Comparison of ENCODE assay signal across 1 cellular context in the genomic region with DNA sequence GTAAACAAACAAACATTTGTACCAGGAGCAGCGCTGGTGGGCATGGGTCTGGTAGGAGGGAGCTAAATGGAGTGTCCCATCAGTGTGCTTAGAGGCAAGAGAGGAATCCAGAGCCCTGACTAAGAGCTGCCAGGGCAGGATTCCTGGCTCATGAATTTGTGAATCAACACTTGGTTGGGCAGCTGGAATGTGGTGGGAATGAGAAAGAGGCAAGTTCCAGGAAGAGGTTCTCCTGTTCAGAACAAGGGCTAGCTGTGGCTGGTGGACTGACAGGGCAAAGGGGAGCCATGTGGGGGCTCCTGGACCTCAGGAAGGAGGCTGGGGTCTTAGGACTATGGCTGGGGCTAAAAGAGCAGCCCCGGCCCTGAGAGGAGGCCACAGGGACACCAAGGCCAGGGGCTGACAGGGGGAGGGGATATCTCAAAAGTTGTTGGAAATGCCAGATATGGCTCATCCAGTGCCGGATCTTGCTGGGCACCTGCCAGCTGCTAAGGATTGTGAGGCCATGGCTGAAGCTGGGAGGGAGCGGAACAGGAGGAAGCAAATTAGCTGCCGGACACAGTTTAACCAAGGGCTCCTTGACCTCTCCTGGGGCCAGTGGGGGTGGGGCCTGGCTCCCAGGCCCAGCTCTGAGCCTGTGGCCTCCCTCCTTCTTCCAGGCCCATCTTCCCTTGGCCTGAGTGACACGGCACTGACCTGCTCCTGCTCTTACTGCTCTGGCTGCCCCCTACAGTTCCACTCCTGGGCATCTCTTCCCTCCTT.
TF ChIP-seq lines count a peak whose summit lies in the region.

No MANE protein-coding gene starts in this region.

TF ChIP-seq in K562, 482 proteins besides CTCF, POLR2A, EP300 and RAD21:
- TF ChIP-seq HNRNPK (IDR thresholded peaks at IDR 0.05; ENCODE audit: low read depth, low read length, poor library complexity, severe bottlenecking) (no peak), HEY1 (CRISPR knock-in tag; IDR thresholded peaks at IDR 0.05; ENCODE audit: borderline replicate concordance) (no peak), ZNF639 (CRISPR knock-in tag; conservative IDR thresholded peaks at IDR 0.05 in 1 of 2, IDR thresholded peaks at IDR 0.05 in 1 of 2) (no peak), BCOR (IDR thresholded peaks at IDR 0.05) (no peak), CHD4 (IDR thresholded peaks at IDR 0.05; ENCODE audit: insufficient read depth, insufficient replicate concordance, low read depth, low read length, poor library complexity, severe bottlenecking) (no peak), ZBTB43 (CRISPR knock-in tag; IDR thresholded peaks at IDR 0.05) (no peak), RBM17 (IDR thresholded peaks at IDR 0.05; ENCODE audit: borderline replicate concordance, low read depth, low read length) (no peak), TEAD4 (IDR thresholded peaks at IDR 0.05; ENCODE audit: low read length) (no peak), TEAD4 (CRISPR knock-in tag; IDR thresholded peaks at IDR 0.05; ENCODE audit: borderline replicate concordance) (no peak), ZNF23 (CRISPR knock-in tag; IDR thresholded peaks at IDR 0.05) (no peak), STAT5A (IDR thresholded peaks at IDR 0.05; ENCODE audit: borderline replicate concordance, low read length) (no peak), GTF2F1 (IDR thresholded peaks at IDR 0.05; ENCODE audit: low read depth, low read length) (no peak), RCOR1 (IDR thresholded peaks at IDR 0.05; ENCODE audit: borderline replicate concordance in 1 of 2, low read depth in 2 of 2, low read length in 2 of 2) (no peak), STAG1 (CRISPR knock-in tag; IDR thresholded peaks at IDR 0.05; ENCODE audit: borderline replicate concordance) (no peak)
- TF ChIP-seq, protein P1, sequence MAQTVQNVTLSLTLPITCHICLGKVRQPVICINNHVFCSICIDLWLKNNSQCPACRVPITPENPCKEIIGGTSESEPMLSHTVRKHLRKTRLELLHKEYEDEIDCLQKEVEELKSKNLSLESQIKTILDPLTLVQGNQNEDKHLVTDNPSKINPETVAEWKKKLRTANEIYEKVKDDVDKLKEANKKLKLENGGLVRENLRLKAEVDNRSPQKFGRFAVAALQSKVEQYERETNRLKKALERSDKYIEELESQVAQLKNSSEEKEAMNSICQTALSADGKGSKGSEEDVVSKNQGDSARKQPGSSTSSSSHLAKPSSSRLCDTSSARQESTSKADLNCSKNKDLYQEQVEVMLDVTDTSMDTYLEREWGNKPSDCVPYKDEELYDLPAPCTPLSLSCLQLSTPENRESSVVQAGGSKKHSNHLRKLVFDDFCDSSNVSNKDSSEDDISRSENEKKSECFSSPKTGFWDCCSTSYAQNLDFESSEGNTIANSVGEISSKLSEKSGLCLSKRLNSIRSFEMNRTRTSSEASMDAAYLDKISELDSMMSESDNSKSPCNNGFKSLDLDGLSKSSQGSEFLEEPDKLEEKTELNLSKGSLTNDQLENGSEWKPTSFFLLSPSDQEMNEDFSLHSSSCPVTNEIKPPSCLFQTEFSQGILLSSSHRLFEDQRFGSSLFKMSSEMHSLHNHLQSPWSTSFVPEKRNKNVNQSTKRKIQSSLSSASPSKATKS (CRISPR knock-in tag; IDR thresholded peaks at IDR 0.05) = no peak
TF ChIP-seq in K562: peak in this region for 0.
